8 cellular contexts compared by ENCODE assay signal in genomic region chr16:8944113-8944765, GRCh38. TPM values are rescaled to one million over a fixed set of nuclear protein-coding genes. Genes with fewer than 3 reads are reported as not detected.
DNase-seq lines count a peak whose midpoint lies in the region; ATAC-seq lines count a peak whose summit lies in the region.

No MANE protein-coding gene starts in this region.

- H3K27me3 Mint-ChIP-seq in activated CD4-positive, alpha-beta T cell treated with anti-CD3 and anti-CD28 coated beads for 36 hours = no peaks in the 10 kb centered on the region

- POLR2A ChIA-PET in activated CD4-positive, alpha-beta T cell treated with anti-CD3 and anti-CD28 coated beads for 36 hours (lab: Charles Lee) = no interaction called here

- H3K9me3 Mint-ChIP-seq in activated CD4-positive, alpha-beta T cell treated with anti-CD3 and anti-CD28 coated beads for 36 hours (ENCODE audit: low read depth) = no peaks in the 10 kb centered on the region
- H3K9me3 Mint-ChIP-seq in stimulated activated effector memory CD8-positive, alpha-beta T cell treated with anti-CD3 and anti-CD28 coated beads, Interleukin-12 subunit alpha, Interleukin-12 subunit beta, amount 100 ng/mL, for 72 hours = no peaks in the 10 kb centered on the region

- peaks cover 96% of the 10 kb centered on the region for H3K4me1 Mint-ChIP-seq in activated CD4-positive, alpha-beta T cell treated with anti-CD3 and anti-CD28 coated beads for 36 hours
- H3K4me1 Mint-ChIP-seq in stimulated activated effector memory CD8-positive, alpha-beta T cell treated with anti-CD3 and anti-CD28 coated beads, Interleukin-12 subunit alpha, Interleukin-12 subunit beta, amount 100 ng/mL, for 72 hours = peaks cover 96% of the 10 kb centered on the region

- no peak for DNase-seq in activated CD4-positive, alpha-beta T cell treated with anti-CD3 and anti-CD28 coated beads for 36 hours
- no peak for DNase-seq in activated CD4-positive, alpha-beta T cell treated with anti-CD3 and anti-CD28 coated beads, Interleukin-2, amount 50 U/mL, for 4 hours
- peak; percentile 43 for DNase-seq in OCI-M1 (lab: John Stamatoyannopoulos, UW)
- DNase-seq in stimulated activated effector memory CD8-positive, alpha-beta T cell treated with anti-CD3 and anti-CD28 coated beads, Interleukin-12 subunit alpha, Interleukin-12 subunit beta, amount 100 ng/mL, for 72 hours (ENCODE audit: low spot score in 2 of 2) = no peak
- no peak for DNase-seq in NCI-H524 treated with DMSO at 0.1 percent for 48 hours (lab: John Stamatoyannopoulos, UW)
- DNase-seq in NCI-H345 treated with DMSO at 0.1 percent for 48 hours (lab: John Stamatoyannopoulos, UW; ENCODE audit: unreplicated experiment) = no peak
- no peak for DNase-seq in Right ventricle myocardium superior

- H3K4me3 Mint-ChIP-seq in activated CD4-positive, alpha-beta T cell treated with anti-CD3 and anti-CD28 coated beads for 36 hours = no peak overlapping the region
- H3K4me3 Mint-ChIP-seq in stimulated activated effector memory CD8-positive, alpha-beta T cell treated with anti-CD3 and anti-CD28 coated beads, Interleukin-12 subunit alpha, Interleukin-12 subunit beta, amount 100 ng/mL, for 72 hours = peak overlapping the region; percentile 52

- peaks cover 6% of the 10 kb centered on the region for H3K36me3 Mint-ChIP-seq in activated CD4-positive, alpha-beta T cell treated with anti-CD3 and anti-CD28 coated beads for 36 hours (ENCODE audit: low read depth)
- H3K36me3 Mint-ChIP-seq in stimulated activated effector memory CD8-positive, alpha-beta T cell treated with anti-CD3 and anti-CD28 coated beads, Interleukin-12 subunit alpha, Interleukin-12 subunit beta, amount 100 ng/mL, for 72 hours = peaks cover 11% of the 10 kb centered on the region

- intact Hi-C loops in activated CD4-positive, alpha-beta T cell treated with anti-CD3 and anti-CD28 coated beads for 36 hours (cut with DNase I, micrococcal nuclease) = no loop called here
- intact Hi-C loops in Right ventricle myocardium superior (cut with DNase I) = no loop called here

- H3K27ac Mint-ChIP-seq in activated CD4-positive, alpha-beta T cell treated with anti-CD3 and anti-CD28 coated beads for 36 hours = peak overlapping the region; percentile 69
- H3K27ac Mint-ChIP-seq in stimulated activated effector memory CD8-positive, alpha-beta T cell treated with anti-CD3 and anti-CD28 coated beads, Interleukin-12 subunit alpha, Interleukin-12 subunit beta, amount 100 ng/mL, for 72 hours = peak overlapping the region; percentile 77

- peak; percentile 71 for ATAC-seq in activated CD4-positive, alpha-beta T cell treated with anti-CD3 and anti-CD28 coated beads for 36 hours
- peak; percentile 70 for ATAC-seq in HG02870 (IDR thresholded peaks at IDR 0.05; ENCODE audit: unreplicated experiment)
- no peak for ATAC-seq in stimulated activated effector memory CD8-positive, alpha-beta T cell treated with anti-CD3 and anti-CD28 coated beads, Interleukin-12 subunit alpha, Interleukin-12 subunit beta, amount 100 ng/mL, for 72 hours
- ATAC-seq in Right ventricle myocardium superior (ENCODE audit: poor library complexity) = no peak

- CTCF ChIA-PET in activated CD4-positive, alpha-beta T cell treated with anti-CD3 and anti-CD28 coated beads for 36 hours (lab: Charles Lee) = interaction anchor here (0.7 to 7.8 kb wide), 3 partner anchors 7 to 1920 kb away, joined by 3 to 78 read pairs (median 4); no protein-coding TSS in a partner anchor

RNA-seq across cellular contexts. Expression of gene USP7, which starts 19.5 kb away (rescaled TPM):
- total RNA-seq in activated CD4-positive, alpha-beta T cell treated with anti-CD3 and anti-CD28 coated beads for 36 hours = 100 to 1,000 TPM; 165 to 198 TPM
- total RNA-seq in Right ventricle myocardium superior = 62.4 TPM

Comparison
In these comparisons a context has a peak if more than half of its experiments do, and no peak if none do; other contexts are left out.
1. ATAC-seq: peak in activated CD4-positive, alpha-beta T cell treated with anti-CD3 and anti-CD28 coated beads for 36 hours (single experiment) and HG02870 (single experiment); none in stimulated activated effector memory CD8-positive, alpha-beta T cell treated with anti-CD3 and anti-CD28 coated beads, Interleukin-12 subunit alpha, Interleukin-12 subunit beta, amount 100 ng/mL, for 72 hours (single experiment) and Right ventricle myocardium superior (single experiment).